ENCODE assay signal across 19 cellular contexts in the genomic region with DNA sequence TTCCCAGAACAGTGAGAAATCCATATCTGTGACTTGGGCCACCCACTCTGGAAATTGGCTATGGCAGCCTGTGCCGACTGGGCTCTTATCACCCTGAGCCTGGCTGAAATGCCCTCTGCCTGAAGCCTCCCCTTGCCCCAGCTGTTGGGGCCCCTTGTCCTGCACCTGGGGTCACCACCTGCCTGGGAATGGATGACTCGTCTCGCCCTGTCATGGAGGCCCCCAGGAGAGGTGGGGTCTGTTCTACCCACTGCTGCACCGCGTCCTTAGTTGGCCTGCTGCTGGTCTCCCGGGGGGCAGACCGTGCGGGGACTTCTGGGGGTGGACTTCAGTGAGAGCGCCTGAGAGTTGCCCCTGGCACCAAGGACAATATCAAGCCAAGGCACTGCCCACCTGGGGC. TPM values are rescaled to one million over a fixed set of nuclear protein-coding genes. Genes with fewer than 3 reads are reported as not detected.
A peak's percentile ranks its signal among the peaks of the same experiment; 100 is the strongest.
DNase-seq lines count a peak whose midpoint lies in the region; ATAC-seq and TF ChIP-seq lines count a peak whose summit lies in the region.
"Had no signal": no experiment of that assay in that cellular context is flagged by ENCODE, and none has a peak within 500 bp of the region (broad histone marks: within the 10 kb centered on the region; RNA-seq: fewer than 3 reads in every experiment).

No MANE protein-coding gene starts in this region.

- H3K4me1 ChIP-seq in H9 (ENCODE audit: insufficient read depth, low read length) (no peaks in the 10 kb centered on the region), trophoblast cell (ENCODE audit: control insufficient read depth in 1 of 2, insufficient read depth in 2 of 2, low read length in 2 of 2) (peaks cover 16 to 18% of the 10 kb centered on the region in 2 experiments)
- H3K4me1 ChIP-seq: BE2C had no signal

- H3K56ac ChIP-seq in H9 (ENCODE audit: insufficient read length, low read depth, low read length) = no peak overlapping the region

- no peak overlapping the region for H2BK15ac ChIP-seq in H9 (ENCODE audit: low read depth, low read length)

- H3K36me3 Mint-ChIP-seq in activated T-cell treated with anti-CD3 and anti-CD28 coated beads, Interleukin-2, amount 50 U/mL, for 24 hours (ENCODE audit: low read depth) = no peaks in the 10 kb centered on the region
- H3K36me3 Mint-ChIP-seq in activated T-cell treated with anti-CD3 and anti-CD28 coated beads, Interleukin-2, amount 50 U/mL, for 4 hours (ENCODE audit: insufficient read depth) = no peaks in the 10 kb centered on the region
- no peaks in the 10 kb centered on the region; a peak in 1 of 7 replicates for H3K36me3 Mint-ChIP-seq in H9 (ENCODE audit: insufficient read depth in 1 of 3, low read depth in 3 of 3)
- H3K36me3 Mint-ChIP-seq: CD4-positive, CD25-positive, alpha-beta regulatory T cell had no signal

- H3K27ac Mint-ChIP-seq in activated T-cell treated with anti-CD3 and anti-CD28 coated beads, Interleukin-2, amount 50 U/mL, for 24 hours = no peak overlapping the region
- H3K27ac Mint-ChIP-seq in H9 = no peak overlapping the region
- H3K27ac Mint-ChIP-seq: CD4-positive, CD25-positive, alpha-beta regulatory T cell had no signal

- H2BK12ac ChIP-seq in H9 (ENCODE audit: insufficient read length, low read depth, low read length) (no peak overlapping the region), trophoblast cell (ENCODE audit: low read length) (peak overlapping the region; percentile 28)

- no peak overlapping the region for H2BK5ac ChIP-seq in H9 (ENCODE audit: insufficient read length, low read length)
- no peak overlapping the region for H2BK5ac ChIP-seq in trophoblast cell (ENCODE audit: low read depth, low read length, poor library complexity)

- H4K91ac ChIP-seq in H9 (ENCODE audit: insufficient read length, low read depth, low read length) (no peak overlapping the region), trophoblast cell (ENCODE audit: low read depth, low read length) (no peak overlapping the region)

- no peaks in the 10 kb centered on the region for H3K36me3 ChIP-seq in trophoblast cell (ENCODE audit: control insufficient read depth in 1 of 2, insufficient read depth in 2 of 2, low read length in 2 of 2)
- H3K36me3 ChIP-seq: BE2C had no signal

- H3K18ac ChIP-seq in H9 (ENCODE audit: insufficient read length, low read depth, low read length) (no peak overlapping the region), trophoblast cell (ENCODE audit: low read length) (no peak overlapping the region)

- H3K4me2 ChIP-seq in H9 (ENCODE audit: insufficient read depth, insufficient read length, low read length) (no peak overlapping the region), trophoblast cell (ENCODE audit: low read length) (no peak overlapping the region)
- H3K4me2 ChIP-seq: KMS-11 had no signal

- no peaks in the 10 kb centered on the region for H3K79me1 ChIP-seq in H9 (ENCODE audit: insufficient read depth, low read depth, low read length, poor library complexity, severe bottlenecking)
- H3K79me1 ChIP-seq in trophoblast cell (ENCODE audit: low read length) = peaks cover 24% of the 10 kb centered on the region

- no peaks in the 10 kb centered on the region for H3K9me3 ChIP-seq in H9 (ENCODE audit: control insufficient read depth, low read depth, low read length)
- no peaks in the 10 kb centered on the region for H3K9me3 ChIP-seq in trophoblast cell (ENCODE audit: insufficient read depth, low read depth, low read length)
- H3K9me3 ChIP-seq: BE2C, Caco-2 had no signal

- H3K23ac ChIP-seq in H9 (ENCODE audit: insufficient read length, low read depth, low read length) = no peak overlapping the region
- no peak overlapping the region for H3K23ac ChIP-seq in trophoblast cell (ENCODE audit: low read length)

- no peaks in the 10 kb centered on the region for H3K79me2 ChIP-seq in H9 (ENCODE audit: insufficient read depth, low read length)
- H3K79me2 ChIP-seq in trophoblast cell (ENCODE audit: control insufficient read depth, insufficient read depth, low read length, poor library complexity) = no peaks in the 10 kb centered on the region

- no peak overlapping the region for H2BK20ac ChIP-seq in H9 (ENCODE audit: low read depth, low read length, poor library complexity, severe bottlenecking)

- no peak overlapping the region for H4K12ac ChIP-seq in trophoblast cell (ENCODE audit: low read depth, low read length)

- H3K4me1 Mint-ChIP-seq in activated T-cell treated with anti-CD3 and anti-CD28 coated beads, Interleukin-2, amount 50 U/mL, for 24 hours (ENCODE audit: low read depth) = no peaks in the 10 kb centered on the region
- no peaks in the 10 kb centered on the region for H3K4me1 Mint-ChIP-seq in activated T-cell treated with anti-CD3 and anti-CD28 coated beads, Interleukin-2, amount 50 U/mL, for 4 hours (ENCODE audit: low read depth)
- peaks cover 0 to 9% of the 10 kb centered on the region in 2 experiments; a peak in 2 of 4 replicates for H3K4me1 Mint-ChIP-seq in H9

- H3K14ac ChIP-seq in H9 (ENCODE audit: insufficient read depth, low read length) = no peak overlapping the region
- no peak overlapping the region for H3K14ac ChIP-seq in trophoblast cell (ENCODE audit: low read length)

- no peaks in the 10 kb centered on the region for H3K9me3 Mint-ChIP-seq in activated T-cell treated with anti-CD3 and anti-CD28 coated beads, Interleukin-2, amount 50 U/mL, for 24 hours
- H3K9me3 Mint-ChIP-seq in activated T-cell treated with anti-CD3 and anti-CD28 coated beads, Interleukin-2, amount 50 U/mL, for 4 hours = no peaks in the 10 kb centered on the region
- peaks cover 0 to 2% of the 10 kb centered on the region in 2 experiments; a peak in 2 of 5 replicates for H3K9me3 Mint-ChIP-seq in H9
- H3K9me3 Mint-ChIP-seq: CD4-positive, CD25-positive, alpha-beta regulatory T cell had no signal

- no peak overlapping the region for H3T11ph ChIP-seq in H9 (ENCODE audit: low read length)

- TF ChIP-seq CTCF in H9 (conservative IDR thresholded peaks at IDR 0.05) = no peak

- H3K4ac ChIP-seq in H9 (ENCODE audit: low read depth, low read length) = no peak overlapping the region
- no peak overlapping the region for H3K4ac ChIP-seq in trophoblast cell (ENCODE audit: low read depth, low read length)

- no peak overlapping the region for H4K8ac ChIP-seq in H9 (replicated peaks; ENCODE audit: insufficient read length, low read depth, low read length)
- H4K8ac ChIP-seq in trophoblast cell (ENCODE audit: low read depth, low read length) = no peak overlapping the region

- no peak overlapping the region for H3K4me3 ChIP-seq in trophoblast cell (ENCODE audit: low read depth, low read length)
- H3K4me3 ChIP-seq: GM23248 had no signal

- ATAC-seq in activated T-cell treated with anti-CD3 and anti-CD28 coated beads, Interleukin-2, amount 50 U/mL, for 4 hours = no peak
- no peak for ATAC-seq in left lobe of liver
- ATAC-seq in HG02642 (IDR thresholded peaks at IDR 0.05; ENCODE audit: poor library complexity, unreplicated experiment) = no peak
- ATAC-seq: HCT116 had no signal

- peak; percentile 7 for DNase-seq in activated T-cell treated with anti-CD3 and anti-CD28 coated beads, Interleukin-2, amount 50 U/mL, for 24 hours
- no peak for DNase-seq in activated T-cell treated with anti-CD3 and anti-CD28 coated beads, Interleukin-2, amount 50 U/mL, for 4 hours
- DNase-seq in H9 (peak; percentile 22), left lobe of liver (ENCODE audit: low spot score) (peak; percentile 38), trophoblast cell (no peak), islet precursor cell (no peak)
- DNase-seq: BE2C; Caco-2; CD4-positive, CD25-positive, alpha-beta regulatory T cell; DMS153; GM23248; MV-4-11; NCI-H1694 treated with DMSO at 0.1 percent for 48 hours; NCI-H510A; NCI-H748 treated with DMSO at 0.1 percent for 48 hours; SHP77 had no signal

- H3K27me3 ChIP-seq in H9 (ENCODE audit: insufficient read depth, low read length) (no peaks in the 10 kb centered on the region), trophoblast cell (ENCODE audit: insufficient read depth, low read length) (no peaks in the 10 kb centered on the region)
- H3K27me3 ChIP-seq: BE2C had no signal

- H3K27me3 Mint-ChIP-seq in activated T-cell treated with anti-CD3 and anti-CD28 coated beads, Interleukin-2, amount 50 U/mL, for 24 hours = peaks cover 10% of the 10 kb centered on the region
- H3K27me3 Mint-ChIP-seq in activated T-cell treated with anti-CD3 and anti-CD28 coated beads, Interleukin-2, amount 50 U/mL, for 4 hours (ENCODE audit: low read depth) = peaks cover 16% of the 10 kb centered on the region
- H3K27me3 Mint-ChIP-seq in H9 (ENCODE audit: low read depth) = peaks cover 2% of the 10 kb centered on the region; the same call in 1 of the 2 replicates
- H3K27me3 Mint-ChIP-seq: CD4-positive, CD25-positive, alpha-beta regulatory T cell had no signal

- H3K27ac ChIP-seq in H9 (ENCODE audit: insufficient read length, low read depth, low read length) (no peak overlapping the region), trophoblast cell (ENCODE audit: low read depth, low read length) (no peak overlapping the region)
- H3K27ac ChIP-seq: GM23248, KMS-11 had no signal

- H4K20me1 ChIP-seq in H9 (ENCODE audit: control insufficient read depth, insufficient read depth, insufficient read length) = no peaks in the 10 kb centered on the region

- no peak overlapping the region for H4K5ac ChIP-seq in H9 (ENCODE audit: insufficient read length, low read depth, low read length)

- H3K9ac ChIP-seq in H9 (ENCODE audit: extremely low read depth, insufficient read length, low read length) (no peak overlapping the region), trophoblast cell (ENCODE audit: low read length) (no peak overlapping the region)
- H3K9ac ChIP-seq: GM23248, KMS-11 had no signal

- H2BK120ac ChIP-seq in H9 (ENCODE audit: low read depth, low read length, poor library complexity, severe bottlenecking) = no peak overlapping the region
- H2BK120ac ChIP-seq in trophoblast cell (ENCODE audit: insufficient read depth, low read length, poor library complexity) = no peak overlapping the region

- no CpG with 5 or more reads among the region's 9 CpGs for WGBS in H9 (ENCODE audit: extremely low coverage, insufficient read length, low lambda C conversion rate)
- WGBS in trophoblast cell (ENCODE audit: extremely low coverage, insufficient coverage, insufficient read length) = no CpG with 5 or more reads among the region's 9 CpGs

- H3K23me2 ChIP-seq in H9 (ENCODE audit: insufficient read length, low read depth, low read length, poor library complexity, severe bottlenecking) = no peaks in the 10 kb centered on the region

- no peak overlapping the region for H3K4me3 Mint-ChIP-seq in activated T-cell treated with anti-CD3 and anti-CD28 coated beads, Interleukin-2, amount 50 U/mL, for 24 hours
- H3K4me3 Mint-ChIP-seq in activated T-cell treated with anti-CD3 and anti-CD28 coated beads, Interleukin-2, amount 50 U/mL, for 4 hours = no peak overlapping the region
- H3K4me3 Mint-ChIP-seq in H9 = no peak overlapping the region
- H3K4me3 Mint-ChIP-seq: CD4-positive, CD25-positive, alpha-beta regulatory T cell had no signal

- no peak overlapping the region for H2AFZ ChIP-seq in H9 (ENCODE audit: low read length)
- no peak overlapping the region for H2AFZ ChIP-seq in trophoblast cell (ENCODE audit: insufficient read depth, low read length, poor library complexity)
- H2AFZ ChIP-seq: GM23248 had no signal

- no peak overlapping the region for H2AK5ac ChIP-seq in H9 (ENCODE audit: insufficient read length, low read length)
- H2AK5ac ChIP-seq in trophoblast cell (ENCODE audit: low read length) = no peak overlapping the region

RNA-seq across cellular contexts. Expression of a gene that starts 46.6 kb away (rescaled TPM):
- total RNA-seq in activated T-cell treated with anti-CD3 and anti-CD28 coated beads, Interleukin-2, amount 50 U/mL, for 4 hours = under 1 TPM; 0.14 to 0.30 (median 0.21) TPM
- total RNA-seq in H9 (2021) = 8.6 and 9.5 TPM in 2 replicates
- total RNA-seq in left lobe of liver = 2.8 TPM
- 431 and 476 TPM in 2 replicates for polyA plus RNA-seq in trophoblast cell (2013)

Comparison
In these comparisons a context has a peak if more than half of its experiments do, and no peak if none do; other contexts are left out.
1. DNase-seq: peak in activated T-cell treated with anti-CD3 and anti-CD28 coated beads, Interleukin-2, amount 50 U/mL, for 24 hours (single experiment), H9 (single experiment) and left lobe of liver (single experiment); none in activated T-cell treated with anti-CD3 and anti-CD28 coated beads, Interleukin-2, amount 50 U/mL, for 4 hours (single experiment), trophoblast cell (0 of 2) and islet precursor cell (single experiment).